29 cellular contexts compared by ENCODE assay signal in the genomic region with DNA sequence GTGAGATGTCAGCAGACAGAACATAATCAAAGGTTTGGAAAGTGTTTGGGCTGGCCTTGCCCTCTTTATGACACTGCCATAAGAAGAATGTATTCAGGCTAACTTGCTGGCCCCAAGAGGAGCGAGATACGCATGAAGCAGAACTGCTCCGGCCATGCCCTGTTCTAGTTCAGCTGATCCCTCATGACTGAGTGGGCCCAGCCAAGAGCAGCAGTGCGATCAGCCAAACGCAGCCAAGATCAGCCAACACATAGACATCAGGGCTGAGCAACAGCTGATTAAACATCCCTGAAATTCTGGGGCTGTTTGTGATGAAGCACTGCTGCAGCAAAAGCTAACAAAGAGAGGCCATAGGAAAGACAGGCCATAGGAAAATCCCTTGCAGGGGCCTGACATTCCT.
"Had no signal": no experiment of that assay in that cellular context is flagged by ENCODE, and none has a peak within 500 bp of the region (broad histone marks: within the 10 kb centered on the region; RNA-seq: fewer than 3 reads in every experiment).

No MANE protein-coding gene starts in this region.

- H3K9me3 ChIP-seq: body of pancreas, colonic mucosa, esophagus squamous epithelium, gastrocnemius medialis had no signal

- H3K4me3 ChIP-seq: body of pancreas, colonic mucosa, esophagus squamous epithelium, gastrocnemius medialis had no signal

- DNase-seq: activated B cell treated with CpG ODN at 0.5 μM for 24 hours; activated CD4-positive, alpha-beta T cell treated with anti-CD3 and anti-CD28 coated beads for 48 hours; activated CD4-positive, alpha-beta T cell treated with anti-CD3 and anti-CD28 coated beads, Interleukin-2, amount 50 U/mL, for 1 hour; activated CD4-positive, alpha-beta T cell treated with anti-CD3 and anti-CD28 coated beads, Interleukin-2, amount 50 U/mL, for 48 hours; activated CD8-positive, alpha-beta memory T cell treated with anti-CD3 and anti-CD28 coated beads for 24 hours; activated CD8-positive, alpha-beta T cell treated with anti-CD3 and anti-CD28 coated beads for 36 hours; activated effector memory CD4-positive, alpha-beta T cell treated with Interleukin-2 at 50 U/mL for 16 hours; activated gamma-delta T cell treated with Interleukin-2 at 50 U/mL for 16 hours; activated naive CD4-positive, alpha-beta T cell treated with anti-CD3 and anti-CD28 coated beads, Interleukin-2, amount 50 U/mL, for 16 hours; activated naive CD4-positive, alpha-beta T cell treated with Interleukin-2 at 50 U/mL for 16 hours; activated T-cell treated with anti-CD3 and anti-CD28 coated beads, Interleukin-2, amount 50 U/mL, for 4 hours; amniotic stem cell; body of pancreas; central memory CD4-positive, alpha-beta T cell; colonic mucosa; effector CD8-positive, alpha-beta T cell; esophagus squamous epithelium; foreskin fibroblast; gastrocnemius medialis; SW 1271; T-cell; T-helper 17 cell; T1000; WERI-Rb-1 had no signal

- H3K4me1 Mint-ChIP-seq: activated B cell treated with CpG ODN at 0.5 μM for 24 hours had no signal

- H3K4me3 Mint-ChIP-seq: activated B cell treated with CpG ODN at 0.5 μM for 24 hours; activated CD8-positive, alpha-beta T cell treated with anti-CD3 and anti-CD28 coated beads for 36 hours; activated naive CD8-positive, alpha-beta T cell; activated T-cell treated with anti-CD3 and anti-CD28 coated beads, Interleukin-2, amount 50 U/mL, for 4 hours; activated T-helper 17 cell treated with anti-CD3 and anti-CD28 coated beads, Interleukin-2, amount 50 U/mL, for 72 hours; T-cell; T-helper 17 cell; T-helper 2 cell treated with Interferon-gamma antibody and Interleukin-4, amounts not matched to agents 5 μg/mL and 100 μg/mL, for 36 hours had no signal

- H3K27ac ChIP-seq: body of pancreas, colonic mucosa, epithelial cell of prostate, esophagus squamous epithelium, gastrocnemius medialis, WERI-Rb-1 had no signal

- H3K27me3 ChIP-seq: body of pancreas, colonic mucosa, esophagus squamous epithelium, gastrocnemius medialis had no signal

- H3K27me3 Mint-ChIP-seq: activated B cell treated with CpG ODN at 0.5 μM for 24 hours; activated CD8-positive, alpha-beta T cell treated with anti-CD3 and anti-CD28 coated beads for 36 hours; activated naive CD8-positive, alpha-beta T cell; activated T-helper 17 cell treated with anti-CD3 and anti-CD28 coated beads, Interleukin-2, amount 50 U/mL, for 72 hours; T-cell; T-helper 17 cell had no signal

- H3K4me1 ChIP-seq: body of pancreas, colonic mucosa, esophagus squamous epithelium, gastrocnemius medialis had no signal

- H3K9me3 Mint-ChIP-seq: activated B cell treated with CpG ODN at 0.5 μM for 24 hours; activated CD8-positive, alpha-beta T cell treated with anti-CD3 and anti-CD28 coated beads for 36 hours had no signal

- H3K27ac Mint-ChIP-seq: activated B cell treated with CpG ODN at 0.5 μM for 24 hours; activated CD8-positive, alpha-beta T cell treated with anti-CD3 and anti-CD28 coated beads for 36 hours; activated naive CD8-positive, alpha-beta T cell; activated T-helper 17 cell treated with anti-CD3 and anti-CD28 coated beads, Interleukin-2, amount 50 U/mL, for 72 hours; T-cell; T-helper 17 cell; T-helper 2 cell treated with Interferon-gamma antibody and Interleukin-4, amounts not matched to agents 5 μg/mL and 100 μg/mL, for 36 hours had no signal

- ATAC-seq: activated CD4-positive, CD25-positive, alpha-beta regulatory T cell treated with anti-CD3 and anti-CD28 coated beads, Interleukin-2, amount 50 U/mL, for 24 hours; activated CD8-positive, alpha-beta T cell treated with anti-CD3 and anti-CD28 coated beads for 36 hours; activated T-cell treated with anti-CD3 and anti-CD28 coated beads, Interleukin-2, amount 50 U/mL, for 4 hours; activated T-helper 17 cell treated with anti-CD3 and anti-CD28 coated beads, Interleukin-2, amount 50 U/mL, for 72 hours; body of pancreas; gastrocnemius medialis; T-cell; T-helper 17 cell had no signal

- H3K36me3 ChIP-seq: colonic mucosa had no signal
